In the genomic region with DNA sequence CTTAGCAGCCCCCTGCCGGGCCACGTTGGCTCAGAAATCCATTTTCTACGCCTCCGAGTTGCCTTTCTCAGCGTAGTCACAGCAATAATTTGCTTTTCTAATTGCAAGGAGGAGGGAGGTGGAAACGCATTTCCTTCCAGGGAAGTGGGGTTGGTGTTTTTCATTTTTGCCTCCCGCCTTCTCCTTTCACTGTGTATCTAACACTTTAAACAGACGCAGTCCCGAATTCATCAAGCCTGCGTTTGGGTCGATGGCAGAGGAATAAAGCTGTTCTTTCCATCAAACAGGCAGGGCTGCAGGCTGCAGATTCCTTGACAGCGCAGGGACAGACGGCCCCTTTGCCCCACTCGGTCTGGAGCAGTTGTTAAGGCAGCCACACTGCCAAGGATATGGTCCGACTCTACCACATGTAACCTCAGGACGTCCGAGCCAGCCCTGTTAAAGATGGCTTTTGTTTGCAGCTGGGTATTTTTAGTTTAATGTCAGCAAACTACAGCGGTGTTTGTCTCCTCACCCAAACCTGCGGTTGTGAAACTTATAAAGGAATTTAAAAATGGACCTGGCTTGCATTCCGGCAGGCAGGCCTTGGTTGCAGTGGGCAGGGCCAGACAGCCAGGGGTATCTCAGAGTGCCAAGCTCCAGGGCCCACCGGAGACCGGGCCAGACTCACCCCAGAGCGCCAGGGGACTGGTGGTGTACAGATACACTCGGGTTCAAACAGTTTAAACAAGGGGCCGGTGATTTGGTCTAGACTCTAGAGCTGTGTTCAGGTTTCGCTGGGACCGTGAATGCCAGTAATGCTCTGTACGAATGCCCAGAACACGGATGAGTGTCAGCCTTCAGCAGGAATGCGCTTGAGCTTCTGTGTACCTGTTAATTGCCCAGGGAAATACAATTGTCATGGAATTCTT, we compare ENCODE assay signal across 8 cellular contexts. TPM values are rescaled to one million over a fixed set of nuclear protein-coding genes. Genes with fewer than 3 reads are reported as not detected.
DNase-seq lines count a peak whose midpoint lies in the region; ATAC-seq, FAIRE-seq and TF ChIP-seq lines count a peak whose summit lies in the region.

No MANE protein-coding gene starts in this region.

- WGBS in mesodermal cell (ENCODE audit: insufficient coverage in 2 of 2), 2 experiments: 23 to 34% methylated on average over 19 to 23 of the region's 30 CpGs
- 35% methylated on average over 30 of the region's 30 CpGs for WGBS in urinary bladder

- H3K4me3 Mint-ChIP-seq in activated CD4-positive, alpha-beta T cell treated with anti-CD3 and anti-CD28 coated beads for 36 hours: peak overlapping the region; percentile 91
- H3K4me3 Mint-ChIP-seq in dendritic cell treated with granulocyte-macrophage colony-stimulating factor and Interleukin-4, amounts not matched to agents 40 ng/mL and 50 ng/mL, for 4 days: peak overlapping the region; percentile 100

- TF ChIP-seq CTCF in RWPE2 (IDR thresholded peaks at IDR 0.05; ENCODE audit: poor library complexity, severe bottlenecking) (no peak), D721Med (IDR thresholded peaks at IDR 0.05; ENCODE audit: insufficient read depth, missing control alignments) (no peak)

- peak overlapping the region; percentile 87 for H3K27ac Mint-ChIP-seq in activated CD4-positive, alpha-beta T cell treated with anti-CD3 and anti-CD28 coated beads for 36 hours
- peak overlapping the region; percentile 91 for H3K27ac Mint-ChIP-seq in dendritic cell treated with granulocyte-macrophage colony-stimulating factor and Interleukin-4, amounts not matched to agents 40 ng/mL and 50 ng/mL, for 4 days

- peaks cover 2% of the 10 kb centered on the region for H3K36me3 Mint-ChIP-seq in activated CD4-positive, alpha-beta T cell treated with anti-CD3 and anti-CD28 coated beads for 36 hours (ENCODE audit: low read depth)
- peaks cover 50% of the 10 kb centered on the region for H3K36me3 Mint-ChIP-seq in dendritic cell treated with granulocyte-macrophage colony-stimulating factor and Interleukin-4, amounts not matched to agents 40 ng/mL and 50 ng/mL, for 4 days (ENCODE audit: low read depth)

- H3K27me3 ChIP-seq in RWPE2 (ENCODE audit: insufficient read depth, poor library complexity, severe bottlenecking): no peaks in the 10 kb centered on the region

- H3K9me3 Mint-ChIP-seq in activated CD4-positive, alpha-beta T cell treated with anti-CD3 and anti-CD28 coated beads for 36 hours (ENCODE audit: low read depth): no peaks in the 10 kb centered on the region
- H3K9me3 Mint-ChIP-seq in dendritic cell treated with granulocyte-macrophage colony-stimulating factor and Interleukin-4, amounts not matched to agents 40 ng/mL and 50 ng/mL, for 4 days: no peaks in the 10 kb centered on the region

- ATAC-seq in activated CD4-positive, alpha-beta T cell treated with anti-CD3 and anti-CD28 coated beads for 36 hours: no peak
- ATAC-seq in RWPE2 (ENCODE audit: low read depth): peak; percentile 31

- FAIRE-seq in D721Med (lab: Jason Lieb, UNC): no peak

- H3K4me1 ChIP-seq in RWPE2 (ENCODE audit: insufficient read depth, poor library complexity, severe bottlenecking): peaks cover 31% of the 10 kb centered on the region
- H3K4me1 ChIP-seq in mesodermal cell (ENCODE audit: control insufficient read depth, insufficient read depth, low read length, poor library complexity, severe bottlenecking): peaks cover 16% of the 10 kb centered on the region
- H3K4me1 ChIP-seq in urinary bladder (ENCODE audit: insufficient read depth): peaks cover 1% of the 10 kb centered on the region

- intact Hi-C loops in activated CD4-positive, alpha-beta T cell treated with anti-CD3 and anti-CD28 coated beads for 36 hours (cut with DNase I, micrococcal nuclease): loop anchor here (1.0 to 5.0 kb wide), 4 partner anchors 39 to 617 kb away; partner anchors contain the start of gene NT5DC3 (in 1 of the 2)
- intact Hi-C loops in dendritic cell treated with granulocyte-macrophage colony-stimulating factor and Interleukin-4, amounts not matched to agents 40 ng/mL and 50 ng/mL, for 4 days (cut with micrococcal nuclease): loop anchor here (5.0 kb wide), 2 partner anchors 33 to 88 kb away; no protein-coding TSS in a partner anchor

- peaks cover 57% of the 10 kb centered on the region for H3K4me1 Mint-ChIP-seq in activated CD4-positive, alpha-beta T cell treated with anti-CD3 and anti-CD28 coated beads for 36 hours
- peaks cover 54% of the 10 kb centered on the region for H3K4me1 Mint-ChIP-seq in dendritic cell treated with granulocyte-macrophage colony-stimulating factor and Interleukin-4, amounts not matched to agents 40 ng/mL and 50 ng/mL, for 4 days (ENCODE audit: low read depth)

- CTCF ChIA-PET in activated CD4-positive, alpha-beta T cell treated with anti-CD3 and anti-CD28 coated beads for 36 hours (lab: Charles Lee): interaction anchor here (0.6 to 3.9 kb wide), 14 partner anchors 9 to 732 kb away, joined by 3 to 19 read pairs (median 4); no protein-coding TSS in a partner anchor

- no peaks in the 10 kb centered on the region for H3K27me3 Mint-ChIP-seq in activated CD4-positive, alpha-beta T cell treated with anti-CD3 and anti-CD28 coated beads for 36 hours
- H3K27me3 Mint-ChIP-seq in dendritic cell treated with granulocyte-macrophage colony-stimulating factor and Interleukin-4, amounts not matched to agents 40 ng/mL and 50 ng/mL, for 4 days: no peaks in the 10 kb centered on the region

- H3K9me3 ChIP-seq in RWPE2 (ENCODE audit: severe bottlenecking) (no peaks in the 10 kb centered on the region), mesodermal cell (ENCODE audit: control insufficient read depth, low read length) (no peaks in the 10 kb centered on the region)

- H3K36me3 ChIP-seq in RWPE2 (ENCODE audit: low read depth) (no peaks in the 10 kb centered on the region), mesodermal cell (ENCODE audit: control insufficient read depth, insufficient read depth, low read length) (no peaks in the 10 kb centered on the region), urinary bladder (ENCODE audit: insufficient read depth) (no peaks in the 10 kb centered on the region)

- H3K27ac ChIP-seq in RWPE2 (ENCODE audit: poor library complexity, severe bottlenecking): peak overlapping the region; percentile 65
- H3K27ac ChIP-seq in mesodermal cell (ENCODE audit: low read depth, low read length, severe bottlenecking): no peak overlapping the region
- H3K27ac ChIP-seq in urinary bladder (ENCODE audit: low read depth): no peak overlapping the region

- POLR2A ChIA-PET in activated CD4-positive, alpha-beta T cell treated with anti-CD3 and anti-CD28 coated beads for 36 hours (lab: Charles Lee): interaction anchor here (0.6 to 3.1 kb wide), 2 partner anchors 35 to 228 kb away, joined by 3 to 14 read pairs; no protein-coding TSS in a partner anchor

- DNase-seq in activated CD4-positive, alpha-beta T cell treated with anti-CD3 and anti-CD28 coated beads for 36 hours: peak; percentile 36
- no peak for DNase-seq in activated CD4-positive, alpha-beta T cell treated with anti-CD3 and anti-CD28 coated beads, Interleukin-2, amount 50 U/mL, for 4 hours
- no peak for DNase-seq in RWPE2 (ENCODE audit: low spot score)
- DNase-seq in D721Med (ENCODE audit: insufficient read length, low spot score): no peak
- DNase-seq in GOT3 (lab: John Stamatoyannopoulos, UW): no peak

- peak overlapping the region; percentile 55 for H3K4me3 ChIP-seq in RWPE2 (ENCODE audit: severe bottlenecking)
- H3K4me3 ChIP-seq in mesodermal cell (ENCODE audit: extremely low read depth, insufficient read depth, low read length, poor library complexity, severe bottlenecking): peak overlapping the region; percentile 66
- peak overlapping the region; percentile 87 for H3K4me3 ChIP-seq in urinary bladder (ENCODE audit: low read depth, low read length)

RNA-seq across cellular contexts. Expression of gene CHST11, which starts 2.2 kb away (rescaled TPM):
- 10 to 100 TPM; 33.3 to 33.6 TPM for total RNA-seq in activated CD4-positive, alpha-beta T cell treated with anti-CD3 and anti-CD28 coated beads for 36 hours
- 14.1 TPM for polyA plus RNA-seq in mesodermal cell (2013, experiment 1 of 2)
- 12.6 TPM for polyA plus RNA-seq in mesodermal cell (2013, experiment 2 of 2)
- total RNA-seq in urinary bladder: 4.7 TPM
- 10.0 TPM for polyA plus RNA-seq in urinary bladder
